Comparison of ENCODE assay signal across 15 cellular contexts in the genomic region with DNA sequence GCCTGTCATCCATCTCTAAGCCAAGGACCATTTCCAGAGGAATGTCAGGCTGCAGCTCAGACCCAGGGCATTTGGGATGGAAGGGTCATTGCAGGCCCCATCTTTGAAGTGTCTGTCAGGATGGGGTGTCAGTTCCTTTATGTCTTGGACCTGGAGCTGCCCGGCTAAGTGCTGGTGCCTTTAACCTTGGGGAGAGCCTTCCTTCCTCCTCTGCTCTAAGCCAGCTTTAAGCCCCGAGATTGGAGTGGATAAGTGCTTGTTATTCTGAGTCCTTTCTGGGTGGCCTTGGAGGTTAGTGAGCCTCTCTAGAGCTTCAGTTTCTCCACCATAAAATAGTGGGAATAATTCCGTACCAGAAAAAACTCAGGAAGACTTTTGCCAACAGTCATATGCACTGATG. TPM values are rescaled to one million over a fixed set of nuclear protein-coding genes. Genes with fewer than 3 reads are reported as not detected.
A peak's percentile ranks its signal among the peaks of the same experiment; 100 is the strongest.
DNase-seq lines count a peak whose midpoint lies in the region; ATAC-seq and TF ChIP-seq lines count a peak whose summit lies in the region.
"Had no signal": no experiment of that assay in that cellular context is flagged by ENCODE, and none has a peak within 500 bp of the region (broad histone marks: within the 10 kb centered on the region; RNA-seq: fewer than 3 reads in every experiment).

No MANE protein-coding gene starts in this region.

- DNase-seq in left ventricle myocardium superior (no peak), Right ventricle myocardium inferior (ENCODE audit: missing footprints) (no peak), neural crest cell (ENCODE audit: low read depth, low spot score) (no peak), C1 segment of cervical spinal cord (lab: John Stamatoyannopoulos, UW) (no peak), Caco-2 (no peak), WTC11 (ENCODE audit: low spot score) (no peak)
- no peak for DNase-seq in effector CD8-positive, alpha-beta T cell (lab: John Stamatoyannopoulos, UW)
- DNase-seq: activated CD4-positive, CD25-positive, alpha-beta regulatory T cell treated with anti-CD3 and anti-CD28 coated beads, Interleukin-2, amount 50 U/mL, for 72 hours; activated naive CD4-positive, alpha-beta T cell; activated T-cell treated with anti-CD3 and anti-CD28 coated beads, Interleukin-2, amount 50 U/mL, for 1 hour; Calu3; erythroblast; SW 1271 had no signal

- BruUV-seq in Caco-2 (replicated peaks; lab: Mats Ljungman, UMichigan) = no TSS peak

- POLR2A ChIA-PET in Caco-2 (lab: Charles Lee) (no interaction called here), WTC11 (lab: Charles Lee) (no interaction called here)

- H3K9me3 Mint-ChIP-seq in neural crest cell (no peaks in the 10 kb centered on the region), Caco-2 (ENCODE audit: unreplicated experiment) (no peaks in the 10 kb centered on the region), WTC11 (no peaks in the 10 kb centered on the region)
- H3K9me3 Mint-ChIP-seq: central memory CD8-positive, alpha-beta T cell had no signal

- H3K4me3 Mint-ChIP-seq in neural crest cell = no peak overlapping the region
- no peak overlapping the region for H3K4me3 Mint-ChIP-seq in Caco-2 (ENCODE audit: unreplicated experiment)
- H3K4me3 Mint-ChIP-seq in WTC11 = no peak overlapping the region
- H3K4me3 Mint-ChIP-seq: central memory CD8-positive, alpha-beta T cell had no signal

- TF ChIP-seq CTCF in neural crest cell (conservative IDR thresholded peaks at IDR 0.05) (no peak), Caco-2 (IDR thresholded peaks at IDR 0.05; ENCODE audit: insufficient read depth in 1 of 2, low read depth in 1 of 2, low read length in 1 of 2, severe bottlenecking in 1 of 2, unreplicated experiment in 1 of 2) (no peak), WTC11 (IDR thresholded peaks at IDR 0.05) (no peak)

- H3K27me3 Mint-ChIP-seq in neural crest cell (ENCODE audit: low read depth) (no peaks in the 10 kb centered on the region), Caco-2 (ENCODE audit: insufficient read depth, unreplicated experiment) (no peaks in the 10 kb centered on the region), WTC11 (ENCODE audit: low read depth) (no peaks in the 10 kb centered on the region)

- peak overlapping the region; percentile 91 for H3K27ac ChIP-seq in cingulate gyrus (ENCODE audit: low read depth, low read length)

- intact Hi-C loops in left ventricle myocardium superior (cut with micrococcal nuclease) (no loop called here), Right ventricle myocardium inferior (cut with DNase I) (no loop called here), Caco-2 (cut with micrococcal nuclease; ENCODE audit: unreplicated experiment) (no loop called here)

- no peaks in the 10 kb centered on the region for H3K36me3 ChIP-seq in Caco-2 (ENCODE audit: control insufficient read depth, insufficient read depth, low read length)

- H3K4me1 Mint-ChIP-seq in neural crest cell = peaks cover 14% of the 10 kb centered on the region
- H3K4me1 Mint-ChIP-seq in Caco-2 (ENCODE audit: low read depth, unreplicated experiment) = peaks cover 9% of the 10 kb centered on the region
- no peaks in the 10 kb centered on the region for H3K4me1 Mint-ChIP-seq in WTC11

- ATAC-seq in left ventricle myocardium superior (peak; percentile 6), Right ventricle myocardium inferior (no peak), WTC11 (no peak)

- CTCF ChIA-PET in Caco-2 (lab: Charles Lee) = interaction anchor here (0.8 to 1.3 kb wide), 2 partner anchors 9 kb away, joined by 3 to 4 read pairs; no protein-coding TSS in a partner anchor
- CTCF ChIA-PET in WTC11 (lab: Charles Lee) = interaction anchor here (0.8 to 3.4 kb wide), 5 partner anchors 9 to 296 kb away, joined by 3 to 21 read pairs (median 14); no protein-coding TSS in a partner anchor

- H3K36me3 Mint-ChIP-seq in neural crest cell (ENCODE audit: low read depth) = no peaks in the 10 kb centered on the region
- H3K36me3 Mint-ChIP-seq in Caco-2 (ENCODE audit: insufficient read depth, unreplicated experiment) = no peaks in the 10 kb centered on the region
- no peaks in the 10 kb centered on the region for H3K36me3 Mint-ChIP-seq in WTC11

- H3K27ac Mint-ChIP-seq in neural crest cell (ENCODE audit: unreplicated experiment) = peak overlapping the region; percentile 35
- H3K27ac Mint-ChIP-seq in Caco-2 (ENCODE audit: unreplicated experiment) = no peak overlapping the region
- no peak overlapping the region for H3K27ac Mint-ChIP-seq in WTC11

- H3K9me3 ChIP-seq in Caco-2 = no peaks in the 10 kb centered on the region

- H3K27me3 ChIP-seq in Caco-2 (replicated peaks; ENCODE audit: control insufficient read depth, insufficient read depth, low read length) = no peaks in the 10 kb centered on the region

- no peak overlapping the region for H3K4me3 ChIP-seq in Caco-2 (ENCODE audit: low read depth, low read length)

- H3K4me1 ChIP-seq in Caco-2 = peaks cover 7% of the 10 kb centered on the region

TF ChIP-seq in WTC11, 78 proteins besides CTCF, POLR2A, EP300 and RAD21:
- TF ChIP-seq FOXJ3 (CRISPR knock-in tag; IDR thresholded peaks at IDR 0.05; ENCODE audit: borderline replicate concordance) = no peak
- TF ChIP-seq, protein P1, sequence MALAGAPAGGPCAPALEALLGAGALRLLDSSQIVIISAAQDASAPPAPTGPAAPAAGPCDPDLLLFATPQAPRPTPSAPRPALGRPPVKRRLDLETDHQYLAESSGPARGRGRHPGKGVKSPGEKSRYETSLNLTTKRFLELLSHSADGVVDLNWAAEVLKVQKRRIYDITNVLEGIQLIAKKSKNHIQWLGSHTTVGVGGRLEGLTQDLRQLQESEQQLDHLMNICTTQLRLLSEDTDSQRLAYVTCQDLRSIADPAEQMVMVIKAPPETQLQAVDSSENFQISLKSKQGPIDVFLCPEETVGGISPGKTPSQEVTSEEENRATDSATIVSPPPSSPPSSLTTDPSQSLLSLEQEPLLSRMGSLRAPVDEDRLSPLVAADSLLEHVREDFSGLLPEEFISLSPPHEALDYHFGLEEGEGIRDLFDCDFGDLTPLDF (CRISPR knock-in tag; IDR thresholded peaks at IDR 0.05) = no peak

RNA-seq across cellular contexts. Expression of a gene that starts 15.1 kb away (rescaled TPM):
- total RNA-seq in left ventricle myocardium superior (2.4 TPM), Right ventricle myocardium inferior (2.9 TPM), neural crest cell (14.0 and 14.2 TPM in 2 replicates), Caco-2 (2022) (6.9 and 8.5 TPM in 2 replicates), WTC11 (2021) (4.3 to 4.6 TPM (median 4.5 TPM) in 3 replicates)

RNA-seq across cellular contexts. Expression of a gene that starts 46.8 kb away (rescaled TPM):
- total RNA-seq in left ventricle myocardium superior (32.5 TPM), Right ventricle myocardium inferior (38.4 TPM), neural crest cell (56.7 and 59.4 TPM in 2 replicates), Caco-2 (2022) (119 and 125 TPM in 2 replicates), WTC11 (2021) (36.0 to 39.2 TPM (median 38.4 TPM) in 3 replicates)

RNA-seq across cellular contexts. Expression of a gene that starts 49.7 kb away (rescaled TPM):
- total RNA-seq in left ventricle myocardium superior = 7.7 TPM
- total RNA-seq in Right ventricle myocardium inferior = 6.2 TPM
- 28.0 and 33.7 TPM in 2 replicates for total RNA-seq in neural crest cell
- total RNA-seq in Caco-2 (2022) = 23.6 and 25.5 TPM in 2 replicates
- 12.0 to 14.6 TPM (median 12.9 TPM) in 3 replicates for total RNA-seq in WTC11 (2021)
